1 cellular context compared by ENCODE assay signal in genomic region chr4:153593166-153593565, GRCh38.
TF ChIP-seq lines count a peak whose summit lies in the region.

No MANE protein-coding gene starts in this region.

TF ChIP-seq in WTC11, 78 proteins besides CTCF, POLR2A, EP300 and RAD21 (continued from another document):
- TF ChIP-seq AR (CRISPR knock-in tag; IDR thresholded peaks at IDR 0.05), result no peak
TF ChIP-seq in WTC11: peak in this region for 0.
